Comparison of ENCODE assay signal across 20 cellular contexts in the genomic region with DNA sequence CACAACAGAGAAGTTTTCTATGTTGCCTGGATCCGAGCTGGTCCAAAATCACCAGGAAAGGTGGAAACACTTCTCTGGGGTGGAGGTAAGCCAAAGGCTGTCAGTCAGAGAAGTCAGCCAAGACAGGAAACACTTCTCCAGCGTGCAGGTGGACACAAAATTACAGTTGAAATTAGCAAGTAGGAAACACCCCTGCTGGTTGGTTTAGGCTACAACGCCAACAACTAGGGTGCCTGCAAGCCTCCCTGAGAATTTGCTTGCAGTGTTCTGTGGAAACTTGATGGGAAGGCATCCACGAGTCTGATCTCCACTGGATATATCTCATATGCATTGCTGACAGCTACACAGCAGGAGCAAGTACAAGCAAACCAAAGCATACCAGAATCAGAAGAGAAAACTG.
"Had no signal": no experiment of that assay in that cellular context is flagged by ENCODE, and none has a peak within 500 bp of the region (broad histone marks: within the 10 kb centered on the region; RNA-seq: fewer than 3 reads in every experiment).

No MANE protein-coding gene starts in this region.

- H3K4me1 ChIP-seq: ascending aorta, breast epithelium, gastrocnemius medialis, left lung, right atrium auricular region, tibial artery, vagina had no signal

- H3K27me3 ChIP-seq: ascending aorta, breast epithelium, gastrocnemius medialis, left lung, right atrium auricular region, tibial artery, vagina had no signal

- H3K9me3 ChIP-seq: ascending aorta, breast epithelium, gastrocnemius medialis, left lung, tibial artery, vagina had no signal

- DNase-seq: activated CD4-positive, alpha-beta T cell treated with anti-CD3 and anti-CD28 coated beads, Interleukin-2, amount 50 U/mL, for 4 hours; activated naive CD4-positive, alpha-beta T cell treated with anti-CD3 and anti-CD28 coated beads, Interleukin-2, amount 10 ng/mL, durations not matched to agents 7 days and 5 days; activated T-cell treated with anti-CD3 and anti-CD28 coated beads for 4 hours; effector memory CD4-positive, alpha-beta T cell; gastrocnemius medialis; kidney; left lung; mucosa of descending colon; naive thymus-derived CD4-positive, alpha-beta T cell; posterior cingulate gyrus; stimulated activated CD4-positive, alpha-beta T cell treated with anti-CD3 and anti-CD28 coated beads, Interleukin-15, amount 100 ng/mL, for 24 hours; stimulated activated CD4-positive, alpha-beta T cell treated with anti-CD3 and anti-CD28 coated beads, Interleukin-4, amount 100 ng/mL, for 1 hour; stimulated activated naive CD4-positive, alpha-beta T cell; tibial artery had no signal

- H3K4me3 ChIP-seq: ascending aorta, breast epithelium, gastrocnemius medialis, left lung, mucosa of descending colon, right atrium auricular region, tibial artery, vagina had no signal

- H3K36me3 ChIP-seq: ascending aorta, breast epithelium, gastrocnemius medialis, left lung, right atrium auricular region, tibial artery, vagina had no signal

- ATAC-seq: activated CD4-positive, CD25-positive, alpha-beta regulatory T cell treated with anti-CD3 and anti-CD28 coated beads, Interleukin-2, amount 50 U/mL, for 24 hours; gastrocnemius medialis; left lung; mucosa of descending colon; naive thymus-derived CD4-positive, alpha-beta T cell had no signal

- H3K27ac ChIP-seq: ascending aorta, breast epithelium, epithelial cell of prostate, gastrocnemius medialis, left lung, right atrium auricular region, tibial artery, vagina had no signal
